11 cellular contexts compared by ENCODE assay signal in the genomic region with DNA sequence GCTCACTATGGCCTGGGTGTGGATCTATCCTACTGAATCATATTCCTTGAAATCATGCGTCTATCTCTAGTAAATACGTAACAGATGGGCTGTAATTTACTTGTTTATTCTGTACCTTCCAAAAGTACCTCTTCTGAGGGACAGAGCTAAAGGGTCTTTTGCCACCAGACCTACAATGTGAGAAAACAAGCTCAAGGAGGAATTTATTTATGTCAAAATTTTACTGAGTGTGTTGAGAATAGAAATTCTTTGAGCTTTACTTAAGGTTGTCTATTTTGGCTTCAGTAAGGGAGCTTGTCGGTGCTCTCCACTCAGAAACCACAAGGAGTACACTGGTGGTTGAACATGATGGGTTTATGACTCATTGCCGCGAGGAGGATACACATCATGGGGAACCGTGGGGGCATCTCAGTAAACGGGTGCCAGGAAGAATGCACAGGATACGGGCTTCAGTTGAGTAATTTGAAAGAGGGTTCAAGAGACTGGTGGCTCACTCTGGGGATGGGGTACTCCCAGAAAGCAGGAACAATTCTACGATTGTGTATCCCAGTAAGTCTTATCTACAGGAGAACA. TPM values are rescaled to one million over a fixed set of nuclear protein-coding genes. Genes with fewer than 3 reads are reported as not detected.
DNase-seq lines count a peak whose midpoint lies in the region; ATAC-seq, FAIRE-seq and TF ChIP-seq lines count a peak whose summit lies in the region.
"Had no signal": no experiment of that assay in that cellular context is flagged by ENCODE, and none has a peak within 500 bp of the region (broad histone marks: within the 10 kb centered on the region; RNA-seq: fewer than 3 reads in every experiment).

No MANE protein-coding gene starts in this region.

- 67 to 76% methylated on average over 9 of the region's 9 CpGs for WGBS in pancreas, 2 donors

- no peaks in the 10 kb centered on the region for H3K36me3 ChIP-seq in pancreas
- H3K36me3 ChIP-seq: thoracic aorta had no signal

- H3K27ac Mint-ChIP-seq in activated CD8-positive, alpha-beta T cell treated with anti-CD3 and anti-CD28 coated beads for 36 hours, result no peak overlapping the region
- no peak overlapping the region for H3K27ac Mint-ChIP-seq in activated CD8-positive, alpha-beta T cell treated with anti-CD3 and anti-CD28 coated beads, Interleukin-2, amount 10 ng/mL, durations not matched to agents 7 days and 5 days

- FAIRE-seq in GM12892 (lab: Jason Lieb, UNC) (no peak), pancreas (lab: Jason Lieb, UNC) (no peak)
- FAIRE-seq: islet of Langerhans had no signal

- no peaks in the 10 kb centered on the region for H3K4me1 Mint-ChIP-seq in activated CD8-positive, alpha-beta T cell treated with anti-CD3 and anti-CD28 coated beads for 36 hours (ENCODE audit: low read depth)
- H3K4me1 Mint-ChIP-seq in activated CD8-positive, alpha-beta T cell treated with anti-CD3 and anti-CD28 coated beads, Interleukin-2, amount 10 ng/mL, durations not matched to agents 7 days and 5 days (ENCODE audit: low read depth), result peaks cover 2% of the 10 kb centered on the region

- H3K27ac ChIP-seq in substantia nigra (ENCODE audit: low read depth, low read length, poor library complexity, severe bottlenecking) (peak overlapping the region; percentile 28), pancreas (no peak overlapping the region)
- H3K27ac ChIP-seq: thoracic aorta, VCaP had no signal

- POLR2A ChIA-PET in activated CD8-positive, alpha-beta T cell treated with anti-CD3 and anti-CD28 coated beads for 36 hours (lab: Charles Lee), result no interaction called here
- POLR2A ChIA-PET in activated CD8-positive, alpha-beta T cell treated with anti-CD3 and anti-CD28 coated beads, Interleukin-2, amount 10 ng/mL, durations not matched to agents 7 days and 5 days (lab: Charles Lee), result no interaction called here

- intact Hi-C loops in activated CD8-positive, alpha-beta T cell treated with anti-CD3 and anti-CD28 coated beads for 36 hours (cut with micrococcal nuclease), result no loop called here
- intact Hi-C loops in pancreas (cut with DNase I), result no loop called here

- H3K9me3 ChIP-seq in pancreas, result no peaks in the 10 kb centered on the region
- H3K9me3 ChIP-seq: thoracic aorta had no signal

- no peak overlapping the region for H3K4me3 Mint-ChIP-seq in activated CD8-positive, alpha-beta T cell treated with anti-CD3 and anti-CD28 coated beads for 36 hours
- no peak overlapping the region for H3K4me3 Mint-ChIP-seq in activated CD8-positive, alpha-beta T cell treated with anti-CD3 and anti-CD28 coated beads, Interleukin-2, amount 10 ng/mL, durations not matched to agents 7 days and 5 days

- H3K4me3 ChIP-seq in pancreas, result no peak overlapping the region
- H3K4me3 ChIP-seq: thoracic aorta had no signal

- ATAC-seq in activated CD8-positive, alpha-beta T cell treated with anti-CD3 and anti-CD28 coated beads for 36 hours, result peak; percentile 51
- ATAC-seq in activated CD8-positive, alpha-beta T cell treated with anti-CD3 and anti-CD28 coated beads, Interleukin-2, amount 10 ng/mL, durations not matched to agents 7 days and 5 days, result no peak
- ATAC-seq in HG03066 (IDR thresholded peaks at IDR 0.05; ENCODE audit: low read depth, unreplicated experiment) (peak; percentile 90), pancreas (no peak), GM19324 (IDR thresholded peaks at IDR 0.05; ENCODE audit: low FRiP score, unreplicated experiment) (no peak)

- H3K36me3 Mint-ChIP-seq in activated CD8-positive, alpha-beta T cell treated with anti-CD3 and anti-CD28 coated beads for 36 hours (ENCODE audit: low read depth), result no peaks in the 10 kb centered on the region
- no peaks in the 10 kb centered on the region for H3K36me3 Mint-ChIP-seq in activated CD8-positive, alpha-beta T cell treated with anti-CD3 and anti-CD28 coated beads, Interleukin-2, amount 10 ng/mL, durations not matched to agents 7 days and 5 days (ENCODE audit: low read depth)

- peak; percentile 3 for DNase-seq in activated CD8-positive, alpha-beta T cell treated with anti-CD3 and anti-CD28 coated beads for 36 hours
- no peak for DNase-seq in activated CD8-positive, alpha-beta T cell treated with anti-CD3 and anti-CD28 coated beads, Interleukin-2, amount 10 ng/mL, durations not matched to agents 7 days and 5 days
- DNase-seq in T1000 (lab: John Stamatoyannopoulos, UW), result peak; percentile 36
- DNase-seq in substantia nigra (lab: John Stamatoyannopoulos, UW), result peak in 1 of 49 donors; percentile 33
- DNase-seq in GM12892 (ENCODE audit: insufficient read length), result no peak
- no peak for DNase-seq in pancreas

- no peaks in the 10 kb centered on the region for H3K4me1 ChIP-seq in pancreas

- H3K9me3 Mint-ChIP-seq in activated CD8-positive, alpha-beta T cell treated with anti-CD3 and anti-CD28 coated beads for 36 hours, result no peaks in the 10 kb centered on the region
- no peaks in the 10 kb centered on the region for H3K9me3 Mint-ChIP-seq in activated CD8-positive, alpha-beta T cell treated with anti-CD3 and anti-CD28 coated beads, Interleukin-2, amount 10 ng/mL, durations not matched to agents 7 days and 5 days (ENCODE audit: insufficient read depth)

- TF ChIP-seq POLR2A in GM12892 (IDR thresholded peaks at IDR 0.05; ENCODE audit: low read depth, low read length), result no peak

- no peak for TF ChIP-seq CTCF in activated CD8-positive, alpha-beta T cell treated with anti-CD3 and anti-CD28 coated beads for 36 hours (IDR thresholded peaks at IDR 0.05)
- no peak for TF ChIP-seq CTCF in pancreas (IDR thresholded peaks at IDR 0.05)

- CTCF ChIA-PET in activated CD8-positive, alpha-beta T cell treated with anti-CD3 and anti-CD28 coated beads for 36 hours (lab: Charles Lee), result interaction anchor here (1.0 kb wide), 1 partner anchor 101 kb away, joined by 3 read pairs; no protein-coding TSS in a partner anchor
- CTCF ChIA-PET in activated CD8-positive, alpha-beta T cell treated with anti-CD3 and anti-CD28 coated beads, Interleukin-2, amount 10 ng/mL, durations not matched to agents 7 days and 5 days (lab: Charles Lee), result no interaction called here

- no peaks in the 10 kb centered on the region for H3K27me3 ChIP-seq in pancreas

- H3K27me3 Mint-ChIP-seq in activated CD8-positive, alpha-beta T cell treated with anti-CD3 and anti-CD28 coated beads for 36 hours, result no peaks in the 10 kb centered on the region
- H3K27me3 Mint-ChIP-seq in activated CD8-positive, alpha-beta T cell treated with anti-CD3 and anti-CD28 coated beads, Interleukin-2, amount 10 ng/mL, durations not matched to agents 7 days and 5 days (ENCODE audit: low read depth), result peaks cover 2% of the 10 kb centered on the region

RNA-seq across cellular contexts. Expression of a gene that starts 3.0 kb away (rescaled TPM):
- total RNA-seq in activated CD8-positive, alpha-beta T cell treated with anti-CD3 and anti-CD28 coated beads for 36 hours, result 1 to 10 TPM; 1.7 to 3.2 TPM
- total RNA-seq in activated CD8-positive, alpha-beta T cell treated with anti-CD3 and anti-CD28 coated beads, Interleukin-2, amount 10 ng/mL, durations not matched to agents 7 days and 5 days, result 1 to 10 TPM in 1 of 2 experiments, under 1 TPM in 1; 0.47 to 1.5 TPM
- 7.5 TPM for polyA plus RNA-seq in GM12892 (2012; ENCODE audit: missing spikeins)
- total RNA-seq in pancreas, result 1 to 10 TPM; 1.3 to 4.2 (median 3.0) TPM
- 1 to 10 TPM; 1.0 to 3.1 TPM for polyA plus RNA-seq in pancreas

Comparison
In these comparisons a context has a peak if more than half of its experiments do, and no peak if none do; other contexts are left out.
1. ATAC-seq: peak in activated CD8-positive, alpha-beta T cell treated with anti-CD3 and anti-CD28 coated beads for 36 hours (single experiment) and HG03066 (single experiment); none in activated CD8-positive, alpha-beta T cell treated with anti-CD3 and anti-CD28 coated beads, Interleukin-2, amount 10 ng/mL, durations not matched to agents 7 days and 5 days (single experiment), pancreas (0 of 4) and GM19324 (single experiment).
2. DNase-seq: peak in activated CD8-positive, alpha-beta T cell treated with anti-CD3 and anti-CD28 coated beads for 36 hours (single experiment) and T1000 (single experiment); none in activated CD8-positive, alpha-beta T cell treated with anti-CD3 and anti-CD28 coated beads, Interleukin-2, amount 10 ng/mL, durations not matched to agents 7 days and 5 days (single experiment), GM12892 (single experiment) and pancreas (0 of 6).